Comparison of ENCODE assay signal across 8 cellular contexts in the genomic region with DNA sequence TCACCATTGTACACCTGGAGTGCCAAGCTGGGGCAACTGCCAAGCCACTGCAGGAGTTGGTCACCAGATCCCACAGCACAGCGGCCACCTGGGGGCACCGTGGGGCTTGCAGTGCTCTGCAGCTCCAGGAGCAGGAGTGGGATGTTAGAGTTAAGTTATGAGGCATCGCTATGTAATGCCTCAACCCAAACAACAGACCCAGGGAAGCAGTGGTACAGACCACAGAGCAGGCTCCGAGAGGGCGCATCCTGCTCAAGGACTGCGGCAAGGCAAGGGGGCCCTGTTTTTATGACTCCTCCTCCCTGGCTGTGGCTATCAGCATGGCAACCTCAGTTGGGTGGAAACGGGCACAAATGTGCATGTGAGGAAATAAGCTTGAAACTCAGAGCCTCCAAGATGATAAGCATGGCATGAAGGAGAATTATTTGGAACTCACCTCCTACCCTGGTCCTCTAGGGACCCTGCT.
DNase-seq lines count a peak whose midpoint lies in the region; ATAC-seq and TF ChIP-seq lines count a peak whose summit lies in the region.

No MANE protein-coding gene starts in this region.

- in situ Hi-C loops in GM13977 (cut with MboI; ENCODE audit: low pct_unique_long_range_greater_than_20kb, low sequenced_read_pairs, unreplicated experiment) = no loop called here

- TF ChIP-seq CTCF in 22Rv1 (IDR thresholded peaks at IDR 0.05) (peak; percentile 89), GM13977 (IDR thresholded peaks at IDR 0.05; ENCODE audit: extremely low read depth, insufficient read depth, missing control alignments) (peak; percentile 76), lower leg skin (IDR thresholded peaks at IDR 0.05) (peak in 1 of 3 donors; percentile 33)

- peak; percentile 65 for DNase-seq in GM13977 (ENCODE audit: low spot score)
- DNase-seq in NCI-H524 (lab: John Stamatoyannopoulos, UW) = peak; percentile 32 to 68
- peak; percentile 76 to 82 for DNase-seq in activated CD4-positive, alpha-beta T cell treated with anti-CD3 and anti-CD28 coated beads, Interleukin-2, amount 50 U/mL, for 48 hours
- peak; percentile 86 for DNase-seq in dedifferentiated amniotic fluid mesenchymal stem cell (ENCODE audit: extremely low spot score)
- DNase-seq in lower leg skin (ENCODE audit: low spot score in 2 of 2) = peak; percentile 45 to 91
- peak; percentile 63 to 68 for DNase-seq in stimulated activated CD4-positive, alpha-beta T cell treated with anti-CD3 and anti-CD28 coated beads, Interleukin-4, amount 100 ng/mL, for 48 hours (ENCODE audit: low read depth in 2 of 2)

- ATAC-seq in HG02798 (IDR thresholded peaks at IDR 0.05; ENCODE audit: poor library complexity, unreplicated experiment) = no peak

- 28 to 40% methylated on average over 7 of the region's 7 CpGs for WGBS in lower leg skin, 2 donors

- no peak overlapping the region for H3K4me3 ChIP-seq in lower leg skin (ENCODE audit: low read depth, poor library complexity, severe bottlenecking)

- intact Hi-C loops in lower leg skin (cut with DNase I; ENCODE audit: low total_unique reads) = loop anchor here (10.0 kb wide), 1 partner anchor 101 kb away; no protein-coding TSS in a partner anchor

- H3K27ac ChIP-seq in 22Rv1 = no peak overlapping the region

- TF ChIP-seq POLR2A in lower leg skin (IDR thresholded peaks at IDR 0.05) = no peak
